ENCODE assay signal across 21 cellular contexts in genomic region chr16:87067890-87068289, GRCh38.
"Had no signal": no experiment of that assay in that cellular context is flagged by ENCODE, and none has a peak within 500 bp of the region (broad histone marks: within the 10 kb centered on the region; RNA-seq: fewer than 3 reads in every experiment).

No MANE protein-coding gene starts in this region.

- H3K4me3 ChIP-seq: left ventricle myocardium inferior, SJCRH30, tibial nerve had no signal

- H3K4me1 ChIP-seq: SJCRH30 had no signal

- H3K9me3 ChIP-seq: left ventricle myocardium inferior, SJCRH30, tibial nerve had no signal

- H3K27ac ChIP-seq: left ventricle myocardium inferior, SJCRH30 had no signal

- H3K4me3 Mint-ChIP-seq: activated naive CD4-positive, alpha-beta T cell treated with anti-CD3 and anti-CD28 coated beads for 36 hours; activated naive CD8-positive, alpha-beta T cell treated with anti-CD3 and anti-CD28 coated beads, Interleukin-2, amount 10 ng/mL, durations not matched to agents 7 days and 5 days; immature natural killer cell; natural killer cell treated with Interleukin-12 subunit alpha and Interleukin-12 subunit beta and Interleukin-15 and Interleukin-18, amount 100 ng/mL, for 72 hours had no signal

- H3K36me3 Mint-ChIP-seq: activated naive CD8-positive, alpha-beta T cell treated with anti-CD3 and anti-CD28 coated beads, Interleukin-2, amount 10 ng/mL, durations not matched to agents 7 days and 5 days; immature natural killer cell; natural killer cell treated with Interleukin-12 subunit alpha and Interleukin-12 subunit beta and Interleukin-15 and Interleukin-18, amount 100 ng/mL, for 72 hours had no signal

- H3K36me3 ChIP-seq: left ventricle myocardium inferior, SJCRH30, tibial nerve had no signal

- H3K4me1 Mint-ChIP-seq: immature natural killer cell had no signal

- DNase-seq: activated CD4-positive, alpha-beta T cell treated with anti-CD3 and anti-CD28 coated beads, Interleukin-2, amount 50 U/mL, for 4 hours; activated CD8-positive, alpha-beta memory T cell treated with anti-CD3 and anti-CD28 coated beads for 24 hours; activated naive CD4-positive, alpha-beta T cell treated with anti-CD3 and anti-CD28 coated beads for 36 hours; activated naive CD8-positive, alpha-beta T cell treated with anti-CD3 and anti-CD28 coated beads, Interleukin-2, amount 10 ng/mL, durations not matched to agents 7 days and 5 days; activated T-cell treated with anti-CD3 and anti-CD28 coated beads, Interleukin-2, amount 50 U/mL, for 48 hours; amniotic stem cell; cerebellar nuclear complex; effector CD4-positive, alpha-beta T cell; erythroblast; foreskin fibroblast; immature natural killer cell; kidney glomerular epithelial cell; left ventricle myocardium inferior; midbrain; occipital lobe; SJCRH30; stimulated activated CD4-positive, alpha-beta T cell treated with anti-CD3 and anti-CD28 coated beads, Interleukin-4, amount 100 ng/mL, for 24 hours; stimulated activated naive CD4-positive, alpha-beta T cell treated with Interleukin-2 at 50 U/mL for 16 hours; T-helper 1 cell had no signal

- H3K27ac Mint-ChIP-seq: activated naive CD4-positive, alpha-beta T cell treated with anti-CD3 and anti-CD28 coated beads for 36 hours; activated naive CD8-positive, alpha-beta T cell treated with anti-CD3 and anti-CD28 coated beads, Interleukin-2, amount 10 ng/mL, durations not matched to agents 7 days and 5 days; immature natural killer cell; natural killer cell treated with Interleukin-12 subunit alpha and Interleukin-12 subunit beta and Interleukin-15 and Interleukin-18, amount 100 ng/mL, for 72 hours had no signal

- H3K27me3 ChIP-seq: SJCRH30, tibial nerve had no signal

- H3K9me3 Mint-ChIP-seq: activated naive CD4-positive, alpha-beta T cell treated with anti-CD3 and anti-CD28 coated beads for 36 hours; activated naive CD8-positive, alpha-beta T cell treated with anti-CD3 and anti-CD28 coated beads, Interleukin-2, amount 10 ng/mL, durations not matched to agents 7 days and 5 days; immature natural killer cell; natural killer cell treated with Interleukin-12 subunit alpha and Interleukin-12 subunit beta and Interleukin-15 and Interleukin-18, amount 100 ng/mL, for 72 hours had no signal
